29 cellular contexts compared by ENCODE assay signal in the genomic region with DNA sequence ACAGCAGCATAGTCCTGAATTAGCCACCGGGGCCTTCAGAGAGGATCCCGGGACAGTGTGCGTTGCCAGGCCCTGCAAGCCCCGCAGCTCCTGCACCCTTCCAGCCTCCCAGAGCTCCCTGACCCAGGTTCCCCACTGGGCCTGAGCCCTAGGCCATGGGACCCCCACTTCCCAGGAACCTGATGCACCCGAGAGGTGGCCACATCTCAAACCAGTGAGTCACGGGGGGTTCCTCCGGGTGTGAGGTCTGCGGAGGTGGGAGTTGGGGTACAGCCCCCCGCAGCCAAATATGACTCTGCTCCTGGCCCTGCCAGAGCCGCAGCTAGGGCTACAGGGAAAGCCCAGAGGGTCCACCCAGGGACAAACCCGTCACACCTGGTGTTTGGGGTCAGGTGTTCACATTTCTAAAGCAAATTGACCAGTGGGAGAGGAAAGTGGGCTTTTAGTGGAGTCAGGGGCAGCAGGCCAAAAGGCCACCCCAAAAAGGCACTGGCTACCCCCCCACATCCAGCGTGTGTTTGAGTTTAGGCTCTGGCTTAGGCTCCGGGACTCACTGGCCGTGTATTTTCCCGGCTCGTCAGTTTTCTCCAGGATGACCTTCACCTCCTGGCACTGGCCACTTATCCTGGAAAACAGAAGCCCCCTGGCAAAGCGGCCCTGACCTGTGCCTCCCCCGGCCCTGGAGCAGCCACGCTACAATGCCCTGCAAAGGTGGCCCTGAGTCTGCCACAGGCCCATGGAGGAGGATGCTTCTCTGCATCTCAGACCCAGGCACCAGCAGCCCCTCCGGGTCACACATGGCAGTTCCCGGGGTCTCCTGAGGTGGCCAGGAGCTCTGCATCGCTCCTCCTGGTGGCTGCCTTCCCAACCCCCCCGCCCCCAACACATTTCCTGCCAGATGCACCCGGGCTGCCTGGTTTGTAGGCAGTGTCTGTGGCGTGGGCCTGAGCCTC. TPM values are rescaled to one million over a fixed set of nuclear protein-coding genes. Genes with fewer than 3 reads are reported as not detected.
DNase-seq lines count a peak whose midpoint lies in the region; ATAC-seq lines count a peak whose summit lies in the region.
"Had no signal": no experiment of that assay in that cellular context is flagged by ENCODE, and none has a peak within 500 bp of the region (broad histone marks: within the 10 kb centered on the region; RNA-seq: fewer than 3 reads in every experiment).

No MANE protein-coding gene starts in this region.

- H3K36me3 ChIP-seq in BLaER1 = no peaks in the 10 kb centered on the region
- H3K36me3 ChIP-seq in H7 (replicated peaks; ENCODE audit: control insufficient read depth, insufficient read depth, low read length) = no peaks in the 10 kb centered on the region
- H3K36me3 ChIP-seq: ascending aorta, cardiac muscle cell, thoracic aorta had no signal

- peaks cover 71% of the 10 kb centered on the region for H3K4me1 ChIP-seq in BLaER1
- H3K4me1 ChIP-seq: ascending aorta had no signal

- no peak overlapping the region for H3K27ac ChIP-seq in BLaER1
- H3K27ac ChIP-seq: ascending aorta, cardiac muscle cell, thoracic aorta had no signal

- H3K27me3 ChIP-seq in BLaER1 (no peaks in the 10 kb centered on the region), H7 (ENCODE audit: control insufficient read depth, insufficient read depth, low read length) (no peaks in the 10 kb centered on the region)
- H3K27me3 ChIP-seq: ascending aorta, cardiac muscle cell had no signal

- peak overlapping the region; percentile 74 for H3K4me2 ChIP-seq in BLaER1

- H3K9ac ChIP-seq in BLaER1 = no peak overlapping the region

- no peaks in the 10 kb centered on the region for H3K9me3 ChIP-seq in BLaER1
- H3K9me3 ChIP-seq: ascending aorta, thoracic aorta had no signal

- DNase-seq in H7 (peak; percentile 80), islet precursor cell (peak; percentile 67), sciatic nerve (ENCODE audit: low spot score) (peak; percentile 33), RPMI8226 (no peak)
- DNase-seq: activated CD4-positive, alpha-beta memory T cell treated with anti-CD3 and anti-CD28 coated beads, Interleukin-2, amount 10 ng/mL, durations not matched to agents 7 days and 5 days; activated CD4-positive, alpha-beta T cell treated with anti-CD3 and anti-CD28 coated beads for 1 hour; activated effector memory CD4-positive, alpha-beta T cell treated with Interleukin-2 at 50 U/mL for 16 hours; activated T-cell treated with anti-CD3 and anti-CD28 coated beads for 4 hours; glutamatergic neuron; Karpas-422; natural killer cell; NCI-H1436; NCI-H2081; NCI-H2227 treated with DMSO at 0.1 percent for 48 hours; NCI-H526 treated with DMSO at 0.1 percent for 48 hours; PC-3; stimulated activated naive CD4-positive, alpha-beta T cell treated with Interleukin-2 at 50 U/mL for 16 hours had no signal

- no peak for ATAC-seq in sciatic nerve
- ATAC-seq in GM18861 (IDR thresholded peaks at IDR 0.05; ENCODE audit: unreplicated experiment) = no peak
- no peak for ATAC-seq in HG02759 (IDR thresholded peaks at IDR 0.05; ENCODE audit: unreplicated experiment)
- ATAC-seq: natural killer cell, PC-3 had no signal

- intact Hi-C loops in sciatic nerve (cut with DNase I) = no loop called here

- H3K4me3 ChIP-seq in BLaER1 (no peak overlapping the region), H7 (ENCODE audit: insufficient read depth, low read depth, low read length) (no peak overlapping the region)
- H3K4me3 ChIP-seq: ascending aorta, cardiac muscle cell, thoracic aorta had no signal

- no peaks in the 10 kb centered on the region for H4K20me1 ChIP-seq in BLaER1

RNA-seq across cellular contexts. Expression of a gene that starts 17.4 kb away (rescaled TPM):
- not detected in 2 replicates for total RNA-seq in H7 (2014; rRNA removed; shearing (Covaris generic))
- not detected for total RNA-seq in sciatic nerve
- total RNA-seq: activated CD4-positive, alpha-beta memory T cell treated with anti-CD3 and anti-CD28 coated beads, Interleukin-2, amount 10 ng/mL, durations not matched to agents 7 days and 5 days; ascending aorta; cardiac muscle cell; kidney epithelial cell; mononuclear cell; natural killer cell; omental fat pad; PC-3; pulmonary artery endothelial cell; skeletal muscle tissue; T-helper 2 cell treated with Interferon-gamma antibody and Interleukin-4, amounts not matched to agents 100 ng/mL and 5 ng/mL, for 36 hours; thoracic aorta had no signal

RNA-seq across cellular contexts. Expression of a gene that starts 48.5 kb away (rescaled TPM):
- total RNA-seq in H7 (2014; rRNA removed; shearing (Covaris generic)) = 0.63 TPM in 1 of 2 replicates, not detected in the other
- 10.9 TPM for total RNA-seq in sciatic nerve
- total RNA-seq: PC-3, pulmonary artery endothelial cell had no signal
